In genomic region chr7:130486963-130487324, GRCh38 we compare ENCODE assay signal across 1 cellular context.
TF ChIP-seq lines count a peak whose summit lies in the region.

No MANE protein-coding gene starts in this region.

TF ChIP-seq in GM23338, 12 proteins besides CTCF, POLR2A, EP300 and RAD21 (continued from another document):
- TF ChIP-seq, protein P1, sequence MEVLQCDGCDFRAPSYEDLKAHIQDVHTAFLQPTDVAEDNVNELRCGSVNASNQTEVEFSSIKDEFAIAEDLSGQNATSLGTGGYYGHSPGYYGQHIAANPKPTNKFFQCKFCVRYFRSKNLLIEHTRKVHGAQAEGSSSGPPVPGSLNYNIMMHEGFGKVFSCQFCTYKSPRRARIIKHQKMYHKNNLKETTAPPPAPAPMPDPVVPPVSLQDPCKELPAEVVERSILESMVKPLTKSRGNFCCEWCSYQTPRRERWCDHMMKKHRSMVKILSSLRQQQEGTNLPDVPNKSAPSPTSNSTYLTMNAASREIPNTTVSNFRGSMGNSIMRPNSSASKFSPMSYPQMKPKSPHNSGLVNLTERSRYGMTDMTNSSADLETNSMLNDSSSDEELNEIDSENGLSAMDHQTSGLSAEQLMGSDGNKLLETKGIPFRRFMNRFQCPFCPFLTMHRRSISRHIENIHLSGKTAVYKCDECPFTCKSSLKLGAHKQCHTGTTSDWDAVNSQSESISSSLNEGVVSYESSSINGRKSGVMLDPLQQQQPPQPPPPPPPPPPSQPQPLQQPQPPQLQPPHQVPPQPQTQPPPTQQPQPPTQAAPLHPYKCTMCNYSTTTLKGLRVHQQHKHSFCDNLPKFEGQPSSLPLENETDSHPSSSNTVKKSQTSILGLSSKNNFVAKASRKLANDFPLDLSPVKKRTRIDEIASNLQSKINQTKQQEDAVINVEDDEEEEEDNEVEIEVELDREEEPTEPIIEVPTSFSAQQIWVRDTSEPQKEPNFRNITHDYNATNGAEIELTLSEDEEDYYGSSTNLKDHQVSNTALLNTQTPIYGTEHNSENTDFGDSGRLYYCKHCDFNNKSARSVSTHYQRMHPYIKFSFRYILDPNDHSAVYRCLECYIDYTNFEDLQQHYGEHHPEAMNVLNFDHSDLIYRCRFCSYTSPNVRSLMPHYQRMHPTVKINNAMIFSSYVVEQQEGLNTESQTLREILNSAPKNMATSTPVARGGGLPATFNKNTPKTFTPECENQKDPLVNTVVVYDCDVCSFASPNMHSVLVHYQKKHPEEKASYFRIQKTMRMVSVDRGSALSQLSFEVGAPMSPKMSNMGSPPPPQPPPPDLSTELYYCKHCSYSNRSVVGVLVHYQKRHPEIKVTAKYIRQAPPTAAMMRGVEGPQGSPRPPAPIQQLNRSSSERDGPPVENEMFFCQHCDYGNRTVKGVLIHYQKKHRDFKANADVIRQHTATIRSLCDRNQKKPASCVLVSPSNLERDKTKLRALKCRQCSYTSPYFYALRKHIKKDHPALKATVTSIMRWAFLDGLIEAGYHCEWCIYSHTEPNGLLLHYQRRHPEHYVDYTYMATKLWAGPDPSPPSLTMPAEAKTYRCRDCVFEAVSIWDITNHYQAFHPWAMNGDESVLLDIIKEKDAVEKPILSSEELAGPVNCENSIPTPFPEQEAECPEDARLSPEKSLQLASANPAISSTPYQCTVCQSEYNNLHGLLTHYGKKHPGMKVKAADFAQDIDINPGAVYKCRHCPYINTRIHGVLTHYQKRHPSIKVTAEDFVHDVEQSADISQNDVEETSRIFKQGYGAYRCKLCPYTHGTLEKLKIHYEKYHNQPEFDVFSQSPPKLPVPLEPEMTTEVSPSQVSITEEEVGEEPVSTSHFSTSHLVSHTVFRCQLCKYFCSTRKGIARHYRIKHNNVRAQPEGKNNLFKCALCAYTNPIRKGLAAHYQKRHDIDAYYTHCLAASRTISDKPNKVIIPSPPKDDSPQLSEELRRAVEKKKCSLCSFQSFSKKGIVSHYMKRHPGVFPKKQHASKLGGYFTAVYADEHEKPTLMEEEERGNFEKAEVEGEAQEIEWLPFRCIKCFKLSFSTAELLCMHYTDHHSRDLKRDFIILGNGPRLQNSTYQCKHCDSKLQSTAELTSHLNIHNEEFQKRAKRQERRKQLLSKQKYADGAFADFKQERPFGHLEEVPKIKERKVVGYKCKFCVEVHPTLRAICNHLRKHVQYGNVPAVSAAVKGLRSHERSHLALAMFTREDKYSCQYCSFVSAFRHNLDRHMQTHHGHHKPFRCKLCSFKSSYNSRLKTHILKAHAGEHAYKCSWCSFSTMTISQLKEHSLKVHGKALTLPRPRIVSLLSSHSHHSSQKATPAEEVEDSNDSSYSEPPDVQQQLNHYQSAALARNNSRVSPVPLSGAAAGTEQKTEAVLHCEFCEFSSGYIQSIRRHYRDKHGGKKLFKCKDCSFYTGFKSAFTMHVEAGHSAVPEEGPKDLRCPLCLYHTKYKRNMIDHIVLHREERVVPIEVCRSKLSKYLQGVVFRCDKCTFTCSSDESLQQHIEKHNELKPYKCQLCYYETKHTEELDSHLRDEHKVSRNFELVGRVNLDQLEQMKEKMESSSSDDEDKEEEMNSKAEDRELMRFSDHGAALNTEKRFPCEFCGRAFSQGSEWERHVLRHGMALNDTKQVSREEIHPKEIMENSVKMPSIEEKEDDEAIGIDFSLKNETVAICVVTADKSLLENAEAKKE (CRISPR knock-in tag; IDR thresholded peaks at IDR 0.05), result no peak
